10 cellular contexts compared by ENCODE assay signal in the genomic region with DNA sequence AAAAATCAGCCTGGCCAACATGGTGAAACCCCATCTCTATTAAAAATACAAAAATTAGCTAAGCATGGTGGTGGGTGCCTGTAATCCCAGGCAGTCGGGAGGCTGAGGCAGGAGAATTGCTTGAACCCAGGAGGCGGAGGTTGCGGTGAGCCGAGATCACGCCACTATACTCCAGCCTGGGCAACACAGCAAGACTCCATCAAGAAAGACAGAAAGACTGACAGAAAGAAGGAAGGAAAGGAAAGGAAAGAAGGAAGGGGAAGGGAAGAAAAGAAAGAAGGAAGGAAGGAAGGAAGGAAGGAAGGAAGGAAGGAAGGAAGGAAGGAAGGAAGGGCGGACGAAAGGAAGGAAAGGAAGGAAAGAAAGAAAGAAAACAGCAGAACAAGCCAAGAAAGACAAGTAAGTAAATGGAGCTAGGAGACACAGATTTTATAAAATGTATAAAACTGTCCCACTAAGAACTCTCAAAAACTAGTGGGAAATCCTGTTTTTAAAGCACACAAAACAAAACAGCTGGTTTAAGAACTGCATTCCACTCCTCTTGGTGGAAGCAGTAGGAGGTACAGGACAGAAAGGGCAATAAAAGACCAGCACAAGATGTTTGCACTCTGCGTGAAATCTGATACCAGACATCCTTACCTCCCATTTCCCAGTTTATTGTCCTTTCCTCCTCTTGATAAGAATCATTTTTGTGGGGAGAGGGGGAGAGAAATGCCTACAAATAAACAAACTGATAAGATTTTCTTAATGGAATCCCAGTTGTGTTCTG.
A peak's percentile ranks its signal among the peaks of the same experiment; 100 is the strongest.
DNase-seq lines count a peak whose midpoint lies in the region; ATAC-seq lines count a peak whose summit lies in the region.
"Had no signal": no experiment of that assay in that cellular context is flagged by ENCODE, and none has a peak within 500 bp of the region (broad histone marks: within the 10 kb centered on the region; RNA-seq: fewer than 3 reads in every experiment).

No MANE protein-coding gene starts in this region.

- DNase-seq in EL: peak; percentile 71
- DNase-seq in NCI-H2171 treated with DMSO at 0.1 percent for 48 hours (lab: John Stamatoyannopoulos, UW): peak; percentile 30
- DNase-seq in dedifferentiated amniotic fluid mesenchymal stem cell (ENCODE audit: extremely low spot score): peak; percentile 55
- peak; percentile 58 for DNase-seq in non-pigmented ciliary epithelial cell (ENCODE audit: low read depth)
- no peak for DNase-seq in GOT3 (lab: John Stamatoyannopoulos, UW)
- no peak for DNase-seq in Ammon's horn (ENCODE audit: low spot score)
- DNase-seq: activated effector memory CD4-positive, alpha-beta T cell treated with Interleukin-2 at 50 U/mL for 16 hours; stimulated activated CD4-positive, alpha-beta T cell treated with anti-CD3 and anti-CD28 coated beads, Interleukin-2, amount 100 ng/mL, for 48 hours had no signal

- ATAC-seq in HG03045 (IDR thresholded peaks at IDR 0.05; ENCODE audit: unreplicated experiment): no peak
- ATAC-seq in HG03565 (IDR thresholded peaks at IDR 0.05; ENCODE audit: unreplicated experiment): no peak

Comparison
In these comparisons a context has a peak if more than half of its experiments do, and no peak if none do; other contexts are left out.
1. DNase-seq: peak in EL (single experiment), NCI-H2171 treated with DMSO at 0.1 percent for 48 hours (single experiment), dedifferentiated amniotic fluid mesenchymal stem cell (single experiment) and non-pigmented ciliary epithelial cell (single experiment); none in GOT3 (single experiment) and Ammon's horn (single experiment).